In the genomic region with DNA sequence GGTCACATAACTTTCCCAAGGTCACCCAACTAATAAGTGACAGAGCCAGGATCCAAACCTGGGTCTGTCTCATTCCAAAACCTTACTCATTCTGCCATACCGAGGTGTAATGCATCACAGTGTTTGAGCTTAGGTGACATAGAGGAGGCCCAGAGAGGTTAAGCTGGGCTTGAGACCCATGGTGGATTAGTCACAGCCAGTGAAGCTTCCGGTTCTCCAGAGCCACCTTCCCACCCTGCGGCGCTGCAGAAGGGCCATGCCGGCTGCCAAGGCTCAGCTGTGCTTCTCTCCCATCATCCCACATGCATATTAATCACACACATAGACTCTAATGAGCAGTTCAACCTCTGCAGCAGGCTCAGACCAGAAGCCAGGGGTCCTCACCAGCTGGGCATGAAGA, we compare ENCODE assay signal across 17 cellular contexts. TPM values are rescaled to one million over a fixed set of nuclear protein-coding genes. Genes with fewer than 3 reads are reported as not detected.
DNase-seq lines count a peak whose midpoint lies in the region; ATAC-seq, FAIRE-seq and TF ChIP-seq lines count a peak whose summit lies in the region.
"Had no signal": no experiment of that assay in that cellular context is flagged by ENCODE, and none has a peak within 500 bp of the region (broad histone marks: within the 10 kb centered on the region; RNA-seq: fewer than 3 reads in every experiment).

No MANE protein-coding gene starts in this region.

- no peak for FAIRE-seq in RCC 7860 (lab: Jason Lieb, UNC)
- no peak for FAIRE-seq in pancreas (lab: Jason Lieb, UNC)
- FAIRE-seq: frontal cortex, G401.6 had no signal

- intact Hi-C loops in esophagus muscularis mucosa (cut with DNase I) = no loop called here
- intact Hi-C loops in pancreas (cut with DNase I) = no loop called here
- intact Hi-C loops in mucosa of descending colon (cut with DNase I, micrococcal nuclease) = no loop called here

- H3K4me3 ChIP-seq in esophagus muscularis mucosa = no peak overlapping the region
- no peak overlapping the region for H3K4me3 ChIP-seq in pancreas
- no peak overlapping the region for H3K4me3 ChIP-seq in mucosa of descending colon

- no peaks in the 10 kb centered on the region for H3K27me3 ChIP-seq in esophagus muscularis mucosa
- H3K27me3 ChIP-seq in pancreas = no peaks in the 10 kb centered on the region

- no peak for TF ChIP-seq POLR2A in esophagus muscularis mucosa (IDR thresholded peaks at IDR 0.05; ENCODE audit: low read depth)

- H3K36me3 ChIP-seq in esophagus muscularis mucosa = no peaks in the 10 kb centered on the region
- no peaks in the 10 kb centered on the region for H3K36me3 ChIP-seq in pancreas
- H3K36me3 ChIP-seq in mucosa of descending colon (ENCODE audit: low read depth) = no peaks in the 10 kb centered on the region

- DNase-seq in DMS 273 treated with DMSO at 0.1 percent for 48 hours (lab: John Stamatoyannopoulos, UW) (peak; percentile 27), RCC 7860 (ENCODE audit: low spot score) (peak; percentile 8), esophagus muscularis mucosa (ENCODE audit: extremely low spot score) (no peak), pancreas (peak in 3 of 6 donors; percentile 45 to 54 (median 51)), mucosa of descending colon (no peak), NCI-H1417 treated with DMSO at 0.1 percent for 48 hours (lab: John Stamatoyannopoulos, UW) (no peak), EL (no peak)
- DNase-seq in activated CD4-positive, alpha-beta T cell treated with anti-CD3 and anti-CD28 coated beads for 4 hours = no peak
- DNase-seq: activated CD4-positive, alpha-beta T cell treated with anti-CD3 and anti-CD28 coated beads, Interleukin-2, amount 10 ng/mL, durations not matched to agents 24 days and 14 days; activated CD8-positive, alpha-beta memory T cell treated with anti-CD3 and anti-CD28 coated beads, Interleukin-2, amount 50 U/mL, for 4 hours; activated gamma-delta T cell; naive B cell; NCI-H2081 treated with DMSO at 0.1 percent for 48 hours; OCI-M1 had no signal

- H3K9me3 ChIP-seq in esophagus muscularis mucosa (no peaks in the 10 kb centered on the region), pancreas (no peaks in the 10 kb centered on the region), mucosa of descending colon (no peaks in the 10 kb centered on the region)
- H3K9me3 ChIP-seq: Caco-2 had no signal

- no peak for TF ChIP-seq CTCF in esophagus muscularis mucosa (IDR thresholded peaks at IDR 0.05)
- no peak for TF ChIP-seq CTCF in pancreas (IDR thresholded peaks at IDR 0.05)
- TF ChIP-seq CTCF in mucosa of descending colon (IDR thresholded peaks at IDR 0.05) = no peak

- no peak for TF ChIP-seq EP300 in esophagus muscularis mucosa (IDR thresholded peaks at IDR 0.05)

- ATAC-seq in pancreas = peak; percentile 54 to 66 (median 54)
- no peak for ATAC-seq in mucosa of descending colon

- H3K27ac ChIP-seq in esophagus muscularis mucosa (replicated peaks in 1 of 4) (peak overlapping the region in 3 of 4 donors; percentile 40 to 77 (median 69)), pancreas (peak overlapping the region in 3 of 4 donors; percentile 11 to 70 (median 21))

- H3K4me1 ChIP-seq in esophagus muscularis mucosa = peaks cover 30 to 56% (median 47%) of the 10 kb centered on the region in 4 donors
- H3K4me1 ChIP-seq in pancreas = peaks cover 10 to 32% (median 15%) of the 10 kb centered on the region in 3 donors
- no peaks in the 10 kb centered on the region for H3K4me1 ChIP-seq in mucosa of descending colon (ENCODE audit: low read depth)

- WGBS in esophagus muscularis mucosa = 71% methylated on average over 1 of the region's 5 CpGs
- 25 to 30% methylated on average over 5 of the region's 5 CpGs for WGBS in pancreas, 2 donors

RNA-seq across cellular contexts. Expression of gene SPSB4, which starts 42.2 kb away (rescaled TPM):
- total RNA-seq in esophagus muscularis mucosa (1 to 10 TPM in 3 of 4 donors, under 1 TPM in 1; 0.50 to 5.4 (median 1.8) TPM), pancreas (10 to 100 TPM in 5 of 6 donors, 1 to 10 TPM in 1; 9.2 to 20.2 (median 12.1) TPM), mucosa of descending colon (under 1 TPM; 0.10 to 0.85 (median 0.17) TPM)
- polyA plus RNA-seq in pancreas = 1 to 10 TPM; 2.6 to 7.6 TPM
- total RNA-seq: activated CD4-positive, alpha-beta T cell treated with anti-CD3 and anti-CD28 coated beads, Interleukin-2, amount 10 ng/mL, durations not matched to agents 24 days and 14 days; Caco-2 had no signal

Comparison
In these comparisons a context has a peak if more than half of its experiments do, and no peak if none do; other contexts are left out.
1. DNase-seq: peak in DMS 273 treated with DMSO at 0.1 percent for 48 hours (single experiment) and RCC 7860 (single experiment); none in esophagus muscularis mucosa (single experiment), mucosa of descending colon (0 of 3), activated CD4-positive, alpha-beta T cell treated with anti-CD3 and anti-CD28 coated beads for 4 hours (0 of 2), NCI-H1417 treated with DMSO at 0.1 percent for 48 hours (single experiment) and EL (single experiment).